Comparison of ENCODE assay signal across 8 cellular contexts in the genomic region with DNA sequence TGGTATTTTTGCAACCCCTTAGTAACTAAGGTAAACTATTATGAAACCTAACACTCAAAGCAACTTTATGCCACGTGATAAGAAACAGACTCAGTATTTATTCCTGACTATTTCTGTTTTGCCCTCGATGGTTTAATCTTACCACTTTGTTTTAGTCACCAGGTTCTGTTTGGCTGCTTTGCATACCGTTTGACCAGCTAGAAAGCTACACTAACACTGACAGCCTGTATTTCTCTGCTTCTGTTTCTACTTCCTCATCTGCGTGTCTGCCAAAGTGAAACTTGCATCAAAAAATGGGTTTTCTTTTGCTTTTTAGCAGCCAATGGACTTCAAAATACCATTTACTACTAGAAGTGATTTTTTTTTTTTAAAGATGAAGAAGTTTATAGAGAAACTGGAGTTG.
A peak's percentile ranks its signal among the peaks of the same experiment; 100 is the strongest.
DNase-seq lines count a peak whose midpoint lies in the region; ATAC-seq and TF ChIP-seq lines count a peak whose summit lies in the region.

No MANE protein-coding gene starts in this region.

- H3K27me3 ChIP-seq in SK-N-SH (ENCODE audit: insufficient read depth), result no peaks in the 10 kb centered on the region
- H3K27me3 ChIP-seq in gastrocnemius medialis, result no peaks in the 10 kb centered on the region

- H3K79me2 ChIP-seq in SK-N-SH (ENCODE audit: insufficient read depth), result no peaks in the 10 kb centered on the region

- CTCF ChIA-PET in SK-N-SH (lab: Yijun Ruan, JAX), result no interaction called here

- H4K20me1 ChIP-seq in SK-N-SH (ENCODE audit: insufficient read depth), result no peaks in the 10 kb centered on the region

- H3K4me2 ChIP-seq in SK-N-SH, result no peak overlapping the region

- no peak for TF ChIP-seq EP300 in SK-N-SH (IDR thresholded peaks at IDR 0.05; ENCODE audit: borderline replicate concordance in 1 of 2, low read depth in 1 of 2, low read length in 1 of 2)

- no peaks in the 10 kb centered on the region for H3K9me3 ChIP-seq in SK-N-SH
- H3K9me3 ChIP-seq in gastrocnemius medialis, result no peaks in the 10 kb centered on the region

- H2AFZ ChIP-seq in SK-N-SH (ENCODE audit: low read depth), result no peak overlapping the region

- no peaks in the 10 kb centered on the region for H3K36me3 ChIP-seq in SK-N-SH (replicated peaks in 1 of 2; ENCODE audit: control insufficient read depth in 1 of 2, insufficient read depth in 2 of 2, low read length in 1 of 2)
- no peaks in the 10 kb centered on the region for H3K36me3 ChIP-seq in gastrocnemius medialis

- no peaks in the 10 kb centered on the region for H3K9me2 ChIP-seq in SK-N-SH

- ATAC-seq in GM19025 (IDR thresholded peaks at IDR 0.05; ENCODE audit: low read depth, unreplicated experiment), result peak; percentile 94
- peak; percentile 94 for ATAC-seq in HG02588 (IDR thresholded peaks at IDR 0.05; ENCODE audit: unreplicated experiment)
- ATAC-seq in HG03520 (IDR thresholded peaks at IDR 0.05; ENCODE audit: unreplicated experiment), result peak; percentile 91
- no peak for ATAC-seq in gastrocnemius medialis

- no peak overlapping the region for H3K9ac ChIP-seq in SK-N-SH

- no peak for TF ChIP-seq POLR2A in gastrocnemius medialis (IDR thresholded peaks at IDR 0.05)

- TF ChIP-seq CTCF in SK-N-SH (IDR thresholded peaks at IDR 0.05), result no peak
- no peak for TF ChIP-seq CTCF in gastrocnemius medialis (IDR thresholded peaks at IDR 0.05 in 4 of 5, conservative IDR thresholded peaks at IDR 0.05 in 1 of 5)

- H3K4me1 ChIP-seq in SK-N-SH (ENCODE audit: control insufficient read depth in 1 of 2, insufficient read depth in 2 of 2, low read depth in 1 of 2, low read length in 1 of 2), result no peaks in the 10 kb centered on the region
- no peaks in the 10 kb centered on the region for H3K4me1 ChIP-seq in gastrocnemius medialis

- H3K4me3 ChIP-seq in SK-N-SH (ENCODE audit: low read depth in 2 of 2, low read length in 1 of 2) (no peak overlapping the region), gastrocnemius medialis (no peak overlapping the region)

- TF ChIP-seq RAD21 in SK-N-SH (IDR thresholded peaks at IDR 0.05; ENCODE audit: low read length), result no peak

- POLR2A ChIA-PET in SK-N-SH (lab: Yijun Ruan, JAX), result no interaction called here

- in situ Hi-C loops in gastrocnemius medialis (cut with MboI; ENCODE audit: low sequenced_read_pairs in 4 of 4), result loop anchor here in 1 of 4 donors (25.0 kb wide), 1 partner anchor 88 kb away; no protein-coding TSS in a partner anchor

- 32% methylated on average over 4 of the region's 4 CpGs for WGBS in SK-N-SH (ENCODE audit: low lambda C conversion rate)

- intact Hi-C loops in gastrocnemius medialis (cut with DNase I; ENCODE audit: low total_unique reads), result no loop called here

- no peak overlapping the region for H3K27ac ChIP-seq in SK-N-SH (ENCODE audit: low read depth in 2 of 2, low read length in 1 of 2)
- H3K27ac ChIP-seq in gastrocnemius medialis, result no peak overlapping the region

- H3F3A ChIP-seq in SK-N-SH (replicated peaks; ENCODE audit: insufficient read depth), result no peaks in the 10 kb centered on the region

- DNase-seq in kidney tubule cell (ENCODE audit: low spot score) (peak; percentile 42), SK-N-SH (no peak), gastrocnemius medialis (no peak), DMS53 treated with DMSO at 0.1 percent for 48 hours (lab: John Stamatoyannopoulos, UW; ENCODE audit: unreplicated experiment) (no peak), T1000 (lab: John Stamatoyannopoulos, UW) (no peak)

TF ChIP-seq in SK-N-SH, 30 proteins besides CTCF, POLR2A, EP300 and RAD21:
- TF ChIP-seq CHD2 (IDR thresholded peaks at IDR 0.05; ENCODE audit: low read length, partially characterized antibody) (no peak), EZH2phosphoT487 (IDR thresholded peaks at IDR 0.05; ENCODE audit: borderline replicate concordance, low read depth) (no peak)

Comparison
In these comparisons a context has a peak if more than half of its experiments do, and no peak if none do; other contexts are left out.
1. ATAC-seq: peak in GM19025 (single experiment), HG02588 (single experiment) and HG03520 (single experiment); none in gastrocnemius medialis (0 of 2).